In the genomic region with DNA sequence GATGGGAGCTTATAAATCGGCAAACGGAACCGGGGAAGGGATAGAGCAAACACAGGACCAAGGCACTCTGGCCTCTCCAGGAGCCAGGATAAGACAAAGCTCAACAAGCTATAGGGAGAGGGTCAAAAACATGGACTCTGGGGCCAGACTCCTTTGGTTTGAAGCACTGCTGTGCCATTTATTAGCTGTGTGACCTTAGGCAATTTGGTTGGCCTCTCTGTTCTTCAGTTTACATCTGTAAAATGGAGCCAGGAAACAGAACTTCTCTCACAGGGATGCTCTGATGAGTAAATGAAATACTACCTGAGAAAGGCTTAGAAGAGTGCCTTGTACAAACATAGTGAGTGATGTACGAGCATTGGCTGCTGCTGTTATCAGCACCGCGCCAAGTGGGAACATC, we compare ENCODE assay signal across 18 cellular contexts.
DNase-seq lines count a peak whose midpoint lies in the region; ATAC-seq and TF ChIP-seq lines count a peak whose summit lies in the region.
"Had no signal": no experiment of that assay in that cellular context is flagged by ENCODE, and none has a peak within 500 bp of the region (broad histone marks: within the 10 kb centered on the region; RNA-seq: fewer than 3 reads in every experiment).

No MANE protein-coding gene starts in this region.

- WGBS in mesendoderm (ENCODE audit: extremely low coverage, insufficient coverage, low lambda C conversion rate), result no CpG with 5 or more reads among the region's 6 CpGs

- BruUV-seq in MCF 10A (replicated peaks; lab: Mats Ljungman, UMichigan), result no TSS peak

- H2BK5ac ChIP-seq in mesendoderm (ENCODE audit: low read length), result no peak overlapping the region

- TF ChIP-seq CTCF in MCF 10A (IDR thresholded peaks at IDR 0.05; ENCODE audit: unreplicated experiment) (no peak), breast epithelium (IDR thresholded peaks at IDR 0.05) (no peak)
- no peak for TF ChIP-seq CTCF in CD8-positive, alpha-beta T cell (IDR thresholded peaks at IDR 0.05)

- H3K36me3 ChIP-seq in breast epithelium (no peaks in the 10 kb centered on the region), mesendoderm (ENCODE audit: control insufficient read depth, insufficient read depth, low read length) (no peaks in the 10 kb centered on the region)
- no peaks in the 10 kb centered on the region for H3K36me3 ChIP-seq in CD8-positive, alpha-beta T cell (ENCODE audit: insufficient read depth, low read length)
- H3K36me3 ChIP-seq: BE2C had no signal

- ATAC-seq in CD8-positive, alpha-beta T cell, result no peak
- no peak for ATAC-seq in GM19455 (IDR thresholded peaks at IDR 0.05; ENCODE audit: unreplicated experiment)
- ATAC-seq: HCT116 had no signal

- H3K56ac ChIP-seq in mesendoderm (ENCODE audit: low read length), result no peak overlapping the region

- H3K36me3 Mint-ChIP-seq in MCF 10A (ENCODE audit: insufficient read depth, unreplicated experiment), result no peaks in the 10 kb centered on the region
- H3K36me3 Mint-ChIP-seq in CD8-positive, alpha-beta T cell, result no peaks in the 10 kb centered on the region
- H3K36me3 Mint-ChIP-seq: IgD-negative memory B cell had no signal

- no peaks in the 10 kb centered on the region for H3K4me1 Mint-ChIP-seq in MCF 10A (ENCODE audit: insufficient read depth, unreplicated experiment)
- peaks cover 63% of the 10 kb centered on the region for H3K4me1 Mint-ChIP-seq in CD8-positive, alpha-beta T cell (ENCODE audit: low read depth)

- no peak for DNase-seq in MCF 10A (ENCODE audit: unreplicated experiment)
- no peak for DNase-seq in breast epithelium (ENCODE audit: low spot score in 2 of 2)
- DNase-seq in CD8-positive, alpha-beta T cell, result no peak
- DNase-seq in mesendoderm, result no peak
- no peak for DNase-seq in SHP77 treated with DMSO at 0.1 percent for 48 hours (lab: John Stamatoyannopoulos, UW)
- DNase-seq: ACHN; BE2C; C1 segment of cervical spinal cord; CD4-positive, alpha-beta T cell; DMS153; DMS79; GDM1; GOT3; H7; HFFc6 had no signal

- intact Hi-C loops in MCF 10A (cut with micrococcal nuclease), result no loop called here
- intact Hi-C loops in breast epithelium (cut with DNase I; ENCODE audit: low total_unique reads), result loop anchor here (5.0 kb wide), 1 partner anchor 1195 kb away; no protein-coding TSS in a partner anchor
- intact Hi-C loops in CD8-positive, alpha-beta T cell (cut with DNase I, micrococcal nuclease), result no loop called here

- no peaks in the 10 kb centered on the region for H3K27me3 Mint-ChIP-seq in MCF 10A (ENCODE audit: insufficient read depth, unreplicated experiment)
- H3K27me3 Mint-ChIP-seq in CD8-positive, alpha-beta T cell (ENCODE audit: low read depth), result no peaks in the 10 kb centered on the region
- H3K27me3 Mint-ChIP-seq: CD4-positive, alpha-beta T cell had no signal

- no peak overlapping the region for H3K9ac ChIP-seq in mesendoderm (ENCODE audit: low read length)

- H2BK120ac ChIP-seq in mesendoderm (ENCODE audit: low read depth, low read length), result no peak overlapping the region

- no peaks in the 10 kb centered on the region for H3K79me2 ChIP-seq in mesendoderm (ENCODE audit: control insufficient read depth, insufficient read depth, low read length)

- H3K4me3 ChIP-seq in breast epithelium, result no peak overlapping the region
- H3K4me3 ChIP-seq in CD8-positive, alpha-beta T cell (ENCODE audit: low read depth, low read length), result no peak overlapping the region
- H3K4me3 ChIP-seq in mesendoderm (ENCODE audit: low read length), result no peak overlapping the region

- no peak overlapping the region for H2BK15ac ChIP-seq in mesendoderm (replicated peaks; ENCODE audit: low read depth)

- no peaks in the 10 kb centered on the region for H3K79me1 ChIP-seq in mesendoderm (ENCODE audit: low read length)

- no peak for TF ChIP-seq POLR2A in breast epithelium (IDR thresholded peaks at IDR 0.05)

- H3K4me3 Mint-ChIP-seq in MCF 10A (ENCODE audit: unreplicated experiment), result no peak overlapping the region
- H3K4me3 Mint-ChIP-seq in CD8-positive, alpha-beta T cell, result no peak overlapping the region
- H3K4me3 Mint-ChIP-seq: CD4-positive, alpha-beta T cell; HFFc6; IgD-negative memory B cell had no signal

- POLR2A ChIA-PET in MCF 10A (lab: Yijun Ruan, JAX), result no interaction called here
- POLR2A ChIA-PET in CD8-positive, alpha-beta T cell (lab: Charles Lee), result no interaction called here

- no peaks in the 10 kb centered on the region for H3K9me3 ChIP-seq in breast epithelium
- H3K9me3 ChIP-seq in CD8-positive, alpha-beta T cell (ENCODE audit: low read length), result no peaks in the 10 kb centered on the region
- H3K9me3 ChIP-seq: BE2C had no signal

- CTCF ChIA-PET in MCF 10A (lab: Yijun Ruan, JAX), result interaction anchor here (1.3 kb wide), 1 partner anchor 341 kb away, joined by 6 read pairs; no protein-coding TSS in a partner anchor
- CTCF ChIA-PET in CD8-positive, alpha-beta T cell (lab: Charles Lee), result interaction anchor here (0.5 to 1.0 kb wide), 2 partner anchors 341 to 371 kb away, joined by 3 read pairs; no protein-coding TSS in a partner anchor

- H3K4ac ChIP-seq in mesendoderm (ENCODE audit: low read depth, low read length), result no peak overlapping the region

- H3K4me1 ChIP-seq in breast epithelium, result no peaks in the 10 kb centered on the region
- peaks cover 40% of the 10 kb centered on the region for H3K4me1 ChIP-seq in CD8-positive, alpha-beta T cell (ENCODE audit: insufficient read depth, low read length)
- H3K4me1 ChIP-seq in mesendoderm (ENCODE audit: control insufficient read depth, low read depth, low read length), result no peaks in the 10 kb centered on the region
- H3K4me1 ChIP-seq: BE2C had no signal

- no peak overlapping the region for H4K5ac ChIP-seq in mesendoderm (ENCODE audit: low read length)

- no peak overlapping the region for H3K18ac ChIP-seq in mesendoderm (ENCODE audit: low read length)

- H2AK5ac ChIP-seq in mesendoderm (ENCODE audit: low read length), result no peak overlapping the region

- no peaks in the 10 kb centered on the region for H3K9me3 Mint-ChIP-seq in MCF 10A (ENCODE audit: unreplicated experiment)
- H3K9me3 Mint-ChIP-seq in CD8-positive, alpha-beta T cell, result no peaks in the 10 kb centered on the region
- H3K9me3 Mint-ChIP-seq: CD4-positive, alpha-beta T cell; HFFc6; IgD-negative memory B cell had no signal

- H3K27me3 ChIP-seq in breast epithelium (no peaks in the 10 kb centered on the region), mesendoderm (ENCODE audit: insufficient read depth, low read length, poor library complexity) (no peaks in the 10 kb centered on the region)
- no peaks in the 10 kb centered on the region for H3K27me3 ChIP-seq in CD8-positive, alpha-beta T cell (ENCODE audit: insufficient read depth, low read length)
- H3K27me3 ChIP-seq: BE2C had no signal

- H3K27ac Mint-ChIP-seq in MCF 10A (ENCODE audit: low read depth, unreplicated experiment), result peak overlapping the region; percentile 14
- peak overlapping the region; percentile 12 for H3K27ac Mint-ChIP-seq in CD8-positive, alpha-beta T cell
- H3K27ac Mint-ChIP-seq: CD4-positive, alpha-beta T cell; HFFc6; IgD-negative memory B cell had no signal

- H3K4me2 ChIP-seq in mesendoderm (ENCODE audit: low read length), result no peak overlapping the region

- peak overlapping the region; percentile 24 for H3K23ac ChIP-seq in mesendoderm (ENCODE audit: low read length)

- no peak overlapping the region for H3K27ac ChIP-seq in breast epithelium
- no peak overlapping the region for H3K27ac ChIP-seq in CD8-positive, alpha-beta T cell (ENCODE audit: low read depth, low read length)
- H3K27ac ChIP-seq in mesendoderm (ENCODE audit: low read depth, low read length), result no peak overlapping the region

- no peak overlapping the region for H4K8ac ChIP-seq in mesendoderm (ENCODE audit: low read depth, low read length)
